Comparison of ENCODE assay signal across 1 cellular context in genomic region chr1:225474439-225474985, GRCh38.
TF ChIP-seq lines count a peak whose summit lies in the region.

No MANE protein-coding gene starts in this region.

TF ChIP-seq in HepG2, 621 proteins besides CTCF, POLR2A, EP300 and RAD21:
- TF ChIP-seq ATF7-NPFF (CRISPR knock-in tag; IDR thresholded peaks at IDR 0.05; ENCODE audit: low read depth) (no peak), ZNF317 (CRISPR knock-in tag; IDR thresholded peaks at IDR 0.05) (0 out of 2 replicates have a peak, but pooled peaks have one; percentile 38), ZNF713 (CRISPR knock-in tag; IDR thresholded peaks at IDR 0.05) (0 out of 2 replicates have a peak, but pooled peaks have one; percentile 58), ZNF589 (CRISPR knock-in tag; conservative IDR thresholded peaks at IDR 0.05) (0 out of 2 replicates have a peak, but pooled peaks have one; percentile 42), TFAP4 (IDR thresholded peaks at IDR 0.05; ENCODE audit: borderline replicate concordance, low read depth) (0 out of 2 replicates have a peak, but pooled peaks have one; percentile 51), ZNF619 (CRISPR knock-in tag; IDR thresholded peaks at IDR 0.05) (0 out of 2 replicates have a peak, but pooled peaks have one; percentile 8), ZSCAN30 (CRISPR knock-in tag; IDR thresholded peaks at IDR 0.05) (0 out of 2 replicates have a peak, but pooled peaks have one; percentile 0), STAT6 (CRISPR knock-in tag; IDR thresholded peaks at IDR 0.05; ENCODE audit: borderline replicate concordance) (0 out of 2 replicates have a peak, but pooled peaks have one; percentile 40), NR1H2 (CRISPR knock-in tag; IDR thresholded peaks at IDR 0.05; ENCODE audit: borderline replicate concordance, low read depth) (no peak), MTA1 (CRISPR knock-in tag; IDR thresholded peaks at IDR 0.05; ENCODE audit: borderline replicate concordance) (no peak)
- TF ChIP-seq, protein P1, sequence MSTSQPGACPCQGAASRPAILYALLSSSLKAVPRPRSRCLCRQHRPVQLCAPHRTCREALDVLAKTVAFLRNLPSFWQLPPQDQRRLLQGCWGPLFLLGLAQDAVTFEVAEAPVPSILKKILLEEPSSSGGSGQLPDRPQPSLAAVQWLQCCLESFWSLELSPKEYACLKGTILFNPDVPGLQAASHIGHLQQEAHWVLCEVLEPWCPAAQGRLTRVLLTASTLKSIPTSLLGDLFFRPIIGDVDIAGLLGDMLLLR (CRISPR knock-in tag; IDR thresholded peaks at IDR 0.05) = 0 out of 2 replicates have a peak, but pooled peaks have one; percentile 20
- TF ChIP-seq, protein P2, sequence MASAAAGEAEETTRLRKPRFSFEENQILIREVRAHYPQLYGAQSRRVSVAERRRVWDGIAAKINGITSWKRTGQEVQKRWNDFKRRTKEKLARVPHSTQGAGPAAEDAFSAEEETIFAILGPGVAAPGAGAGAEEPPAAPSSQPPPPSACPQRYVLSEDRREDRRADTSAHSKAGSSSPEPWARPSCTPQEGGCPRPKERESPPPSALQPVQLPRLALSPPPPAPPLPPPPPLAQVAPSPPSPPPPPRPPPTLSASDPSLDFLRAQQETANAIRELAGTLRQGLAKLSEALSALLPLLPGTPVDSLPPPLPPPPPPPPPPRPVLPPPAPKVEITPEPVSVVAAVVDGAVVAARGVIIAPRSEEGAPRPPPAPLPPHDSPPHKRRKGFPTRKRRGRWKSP (CRISPR knock-in tag; IDR thresholded peaks at IDR 0.05) = 0 out of 2 replicates have a peak, but pooled peaks have one; percentile 15
- TF ChIP-seq, protein P3, sequence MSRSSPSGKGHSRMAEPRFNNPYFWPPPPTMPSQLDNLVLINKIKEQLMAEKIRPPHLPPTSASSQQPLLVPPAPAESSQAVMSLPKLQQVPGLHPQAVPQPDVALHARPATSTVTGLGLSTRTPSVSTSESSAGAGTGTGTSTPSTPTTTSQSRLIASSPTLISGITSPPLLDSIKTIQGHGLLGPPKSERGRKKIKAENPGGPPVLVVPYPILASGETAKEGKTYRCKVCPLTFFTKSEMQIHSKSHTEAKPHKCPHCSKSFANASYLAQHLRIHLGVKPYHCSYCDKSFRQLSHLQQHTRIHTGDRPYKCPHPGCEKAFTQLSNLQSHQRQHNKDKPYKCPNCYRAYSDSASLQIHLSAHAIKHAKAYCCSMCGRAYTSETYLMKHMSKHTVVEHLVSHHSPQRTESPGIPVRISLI (CRISPR knock-in tag; IDR thresholded peaks at IDR 0.05; ENCODE audit: borderline replicate concordance) = no peak
- TF ChIP-seq, protein P4, sequence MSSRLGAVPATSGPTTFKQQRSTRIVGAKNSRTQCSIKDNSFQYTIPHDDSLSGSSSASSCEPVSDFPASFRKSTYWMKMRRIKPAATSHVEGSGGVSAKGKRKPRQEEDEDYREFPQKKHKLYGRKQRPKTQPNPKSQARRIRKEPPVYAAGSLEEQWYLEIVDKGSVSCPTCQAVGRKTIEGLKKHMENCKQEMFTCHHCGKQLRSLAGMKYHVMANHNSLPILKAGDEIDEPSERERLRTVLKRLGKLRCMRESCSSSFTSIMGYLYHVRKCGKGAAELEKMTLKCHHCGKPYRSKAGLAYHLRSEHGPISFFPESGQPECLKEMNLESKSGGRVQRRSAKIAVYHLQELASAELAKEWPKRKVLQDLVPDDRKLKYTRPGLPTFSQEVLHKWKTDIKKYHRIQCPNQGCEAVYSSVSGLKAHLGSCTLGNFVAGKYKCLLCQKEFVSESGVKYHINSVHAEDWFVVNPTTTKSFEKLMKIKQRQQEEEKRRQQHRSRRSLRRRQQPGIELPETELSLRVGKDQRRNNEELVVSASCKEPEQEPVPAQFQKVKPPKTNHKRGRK (CRISPR knock-in tag; IDR thresholded peaks at IDR 0.05) = 0 out of 2 replicates have a peak, but pooled peaks have one; percentile 10
TF ChIP-seq in HepG2: peak in this region for 10.
